17 cellular contexts compared by ENCODE assay signal in genomic region chr11:34633640-34633989, GRCh38. TPM values are rescaled to one million over a fixed set of nuclear protein-coding genes. Genes with fewer than 3 reads are reported as not detected.
DNase-seq lines count a peak whose midpoint lies in the region; ATAC-seq, FAIRE-seq and TF ChIP-seq lines count a peak whose summit lies in the region.
"Had no signal": no experiment of that assay in that cellular context is flagged by ENCODE, and none has a peak within 500 bp of the region (broad histone marks: within the 10 kb centered on the region; RNA-seq: fewer than 3 reads in every experiment).

No MANE protein-coding gene starts in this region.

- peaks cover 63% of the 10 kb centered on the region for H3K27me3 Mint-ChIP-seq in activated CD8-positive, alpha-beta memory T cell treated with anti-CD3 and anti-CD28 coated beads, Interleukin-2, amount 10 ng/mL, durations not matched to agents 7 days and 5 days

- no peaks in the 10 kb centered on the region for H4K20me1 ChIP-seq in MM.1S (ENCODE audit: insufficient read depth, low read length)

- H3K9me2 ChIP-seq in MM.1S (replicated peaks; ENCODE audit: insufficient read depth, low read length), result no peaks in the 10 kb centered on the region

- H3K4me3 ChIP-seq in MM.1S (ENCODE audit: low read length) (no peak overlapping the region), esophagus (ENCODE audit: low read depth in 1 of 2, low read length in 2 of 2) (peak overlapping the region in 1 of 2 donors; percentile 37), urinary bladder (ENCODE audit: low read depth, low read length) (no peak overlapping the region)
- H3K4me3 ChIP-seq: tibial artery had no signal

- peak overlapping the region; percentile 51 for H2AFZ ChIP-seq in MM.1S (ENCODE audit: low read length)

- no peak overlapping the region for H3K9ac ChIP-seq in MM.1S (ENCODE audit: low read length)

- H3K4me3 Mint-ChIP-seq in activated CD8-positive, alpha-beta memory T cell treated with anti-CD3 and anti-CD28 coated beads, Interleukin-2, amount 10 ng/mL, durations not matched to agents 7 days and 5 days, result no peak overlapping the region
- H3K4me3 Mint-ChIP-seq: effector memory CD8-positive, alpha-beta T cell; nephron progenitor cell had no signal

- no peaks in the 10 kb centered on the region for H3K36me3 Mint-ChIP-seq in activated CD8-positive, alpha-beta memory T cell treated with anti-CD3 and anti-CD28 coated beads, Interleukin-2, amount 10 ng/mL, durations not matched to agents 7 days and 5 days

- no peaks in the 10 kb centered on the region for H3K36me3 ChIP-seq in MM.1S (replicated peaks; ENCODE audit: insufficient read depth, low read length)
- H3K36me3 ChIP-seq in esophagus (ENCODE audit: control insufficient read depth in 2 of 2, insufficient read depth in 2 of 2, low read length in 1 of 2), result no peaks in the 10 kb centered on the region
- no peaks in the 10 kb centered on the region for H3K36me3 ChIP-seq in urinary bladder (ENCODE audit: insufficient read depth)
- H3K36me3 ChIP-seq: tibial artery, WERI-Rb-1 had no signal

- H3K9me3 ChIP-seq in MM.1S (replicated peaks; ENCODE audit: insufficient read depth, low read length), result no peaks in the 10 kb centered on the region
- no peaks in the 10 kb centered on the region for H3K9me3 ChIP-seq in esophagus (ENCODE audit: control insufficient read depth in 2 of 2, insufficient read depth in 1 of 2, low read depth in 1 of 2, low read length in 1 of 2)
- H3K9me3 ChIP-seq: tibial artery had no signal

- no peak for DNase-seq in activated CD8-positive, alpha-beta memory T cell treated with anti-CD3 and anti-CD28 coated beads, Interleukin-2, amount 10 ng/mL, durations not matched to agents 7 days and 5 days
- DNase-seq in activated CD8-positive, alpha-beta memory T cell treated with anti-CD3 and anti-CD28 coated beads for 24 hours, result no peak
- DNase-seq in MM.1S (no peak), D721Med (ENCODE audit: insufficient read length, low spot score) (no peak), OCI-M2 (lab: John Stamatoyannopoulos, UW; ENCODE audit: unreplicated experiment) (no peak)
- no peak for DNase-seq in stimulated activated CD4-positive, alpha-beta T cell treated with anti-CD3 and anti-CD28 coated beads, Interleukin-4, amount 100 ng/mL, for 4 hours
- DNase-seq: activated T-cell treated with anti-CD3 and anti-CD28 coated beads, Interleukin-2, amount 50 U/mL, for 1 hour; effector memory CD8-positive, alpha-beta T cell; left colon; NCI-H1417 treated with DMSO at 0.1 percent for 48 hours; nephron progenitor cell; Right ventricle myocardium superior; tibial artery; WERI-Rb-1 had no signal

- peak overlapping the region; percentile 42; the same call in 1 of the 2 replicates for H3K4me2 ChIP-seq in MM.1S (ENCODE audit: low read depth, low read length)

- H3F3A ChIP-seq in MM.1S (ENCODE audit: insufficient read depth, low read length), result no peaks in the 10 kb centered on the region

- H3K27ac ChIP-seq in MM.1S (ENCODE audit: low read length) (peak overlapping the region; percentile 32; the same call in 1 of the 2 replicates), esophagus (ENCODE audit: low read depth in 2 of 2, low read length in 1 of 2) (peak overlapping the region; percentile 76 to 92), urinary bladder (ENCODE audit: low read depth) (peak overlapping the region; percentile 16)
- H3K27ac ChIP-seq: tibial artery, WERI-Rb-1 had no signal

- H3K4me1 ChIP-seq in MM.1S (ENCODE audit: low read length), result peaks cover 17% of the 10 kb centered on the region
- H3K4me1 ChIP-seq in esophagus (ENCODE audit: control insufficient read depth in 2 of 2, insufficient read depth in 2 of 2, low read length in 1 of 2), result peaks cover 3 to 7% of the 10 kb centered on the region in 2 donors
- H3K4me1 ChIP-seq in urinary bladder (ENCODE audit: insufficient read depth), result no peaks in the 10 kb centered on the region

- peak overlapping the region; percentile 33 for H3K27ac Mint-ChIP-seq in activated CD8-positive, alpha-beta memory T cell treated with anti-CD3 and anti-CD28 coated beads, Interleukin-2, amount 10 ng/mL, durations not matched to agents 7 days and 5 days
- H3K27ac Mint-ChIP-seq: nephron progenitor cell had no signal

- H3K79me2 ChIP-seq in MM.1S (ENCODE audit: low read length), result no peaks in the 10 kb centered on the region

- no peak for TF ChIP-seq CTCF in MM.1S (IDR thresholded peaks at IDR 0.05; ENCODE audit: low read length)
- no peak for TF ChIP-seq CTCF in D721Med (IDR thresholded peaks at IDR 0.05; ENCODE audit: insufficient read depth, missing control alignments)

- ATAC-seq in activated CD8-positive, alpha-beta memory T cell treated with anti-CD3 and anti-CD28 coated beads, Interleukin-2, amount 10 ng/mL, durations not matched to agents 7 days and 5 days, result peak; percentile 29

- FAIRE-seq in D721Med (lab: Jason Lieb, UNC), result no peak

- no peaks in the 10 kb centered on the region for H3K9me3 Mint-ChIP-seq in activated CD8-positive, alpha-beta memory T cell treated with anti-CD3 and anti-CD28 coated beads, Interleukin-2, amount 10 ng/mL, durations not matched to agents 7 days and 5 days (ENCODE audit: low read depth)
- H3K9me3 Mint-ChIP-seq: effector memory CD8-positive, alpha-beta T cell; nephron progenitor cell had no signal

- CTCF ChIA-PET in activated CD8-positive, alpha-beta memory T cell treated with anti-CD3 and anti-CD28 coated beads, Interleukin-2, amount 10 ng/mL, durations not matched to agents 7 days and 5 days (lab: Charles Lee), result interaction anchor here (1.2 to 1.7 kb wide), 2 partner anchors 10 to 16 kb away, joined by 4 to 5 read pairs; no protein-coding TSS in a partner anchor

- H3K27me3 ChIP-seq in MM.1S (replicated peaks; ENCODE audit: insufficient read depth, low read length) (no peaks in the 10 kb centered on the region), esophagus (ENCODE audit: control insufficient read depth in 1 of 2, insufficient read depth in 2 of 2, low read length in 2 of 2) (no peaks in the 10 kb centered on the region)
- H3K27me3 ChIP-seq: tibial artery had no signal

- H3K4me1 Mint-ChIP-seq in activated CD8-positive, alpha-beta memory T cell treated with anti-CD3 and anti-CD28 coated beads, Interleukin-2, amount 10 ng/mL, durations not matched to agents 7 days and 5 days, result peaks cover 24% of the 10 kb centered on the region

RNA-seq across cellular contexts. Expression of gene EHF, which starts 12.7 kb away (rescaled TPM):
- total RNA-seq in activated CD8-positive, alpha-beta memory T cell treated with anti-CD3 and anti-CD28 coated beads, Interleukin-2, amount 10 ng/mL, durations not matched to agents 7 days and 5 days, result under 1 TPM; 0.07 to 0.44 TPM
- polyA plus RNA-seq in esophagus (100 to 1,000 TPM; 115 to 121 TPM), urinary bladder (10.5 TPM)
- total RNA-seq in urinary bladder, result 79.8 TPM
- total RNA-seq: glomerular endothelial cell had no signal

Comparison
In these comparisons a context has a peak if more than half of its experiments do, and no peak if none do; other contexts are left out.
1. H3K27ac ChIP-seq: peak in every context shown above with its lines; median percentile 84 in esophagus; 32 in MM.1S; 16 in urinary bladder.
2. RNA of gene EHF, which starts 12.7 kb away (total RNA-seq): 79.8 TPM in urinary bladder (single experiment); 0.07 to 0.44 TPM in activated CD8-positive, alpha-beta memory T cell treated with anti-CD3 and anti-CD28 coated beads, Interleukin-2, amount 10 ng/mL, durations not matched to agents 7 days and 5 days; every median in the first group is over 10 times any median in the second.